8 cellular contexts compared by ENCODE assay signal in the genomic region with DNA sequence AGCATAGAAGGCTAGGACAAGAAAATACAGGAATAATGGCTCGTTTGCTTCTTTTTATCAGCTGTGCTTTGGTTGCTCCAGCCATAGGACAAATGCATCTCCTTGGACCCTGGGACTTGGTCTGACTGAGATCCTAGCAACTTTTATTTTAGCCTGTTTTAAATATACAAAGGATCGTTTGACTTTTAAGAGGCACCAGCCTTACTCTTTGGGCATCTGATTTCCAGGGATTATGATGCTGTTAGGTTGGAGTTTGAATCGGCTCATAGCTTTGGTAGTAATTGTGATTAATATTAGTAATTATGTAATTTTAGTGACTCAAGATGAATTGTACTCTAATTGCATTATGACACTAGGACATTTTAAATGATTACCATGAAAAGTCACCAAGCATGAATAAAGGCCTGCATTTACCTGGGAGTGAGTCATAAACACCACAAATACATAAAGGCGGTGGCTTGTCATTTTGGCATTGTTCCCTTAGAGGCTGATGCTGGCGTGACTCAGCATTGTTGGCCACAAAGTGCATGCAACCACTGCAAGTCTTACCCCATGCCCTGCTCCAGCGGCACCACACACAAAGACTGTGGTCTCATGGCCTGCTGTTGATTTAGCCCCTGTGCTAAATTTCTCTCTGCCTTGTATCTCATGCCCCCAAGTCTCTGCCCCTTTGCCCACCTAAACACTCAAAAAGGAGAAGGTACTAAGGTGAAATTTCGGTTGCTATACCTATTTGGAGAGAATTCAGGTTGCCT. TPM values are rescaled to one million over a fixed set of nuclear protein-coding genes. Genes with fewer than 3 reads are reported as not detected.
DNase-seq lines count a peak whose midpoint lies in the region; ATAC-seq, FAIRE-seq and TF ChIP-seq lines count a peak whose summit lies in the region.

No MANE protein-coding gene starts in this region.

- H3K4me3 ChIP-seq in endothelial cell of umbilical vein (replicated peaks in 1 of 3; ENCODE audit: insufficient read depth in 1 of 3, low read depth in 1 of 3, low read length in 3 of 3) (no peak overlapping the region), parathyroid adenoma (ENCODE audit: low read depth, low read length) (no peak overlapping the region), uterus (no peak overlapping the region)

- DNase-seq in activated gamma-delta T cell treated with Interleukin-2 at 50 U/mL for 16 hours (peak; percentile 56), activated gamma-delta T cell (lab: John Stamatoyannopoulos, UW) (no peak), NCI-H2107 treated with DMSO at 0.1 percent for 48 hours (lab: John Stamatoyannopoulos, UW; ENCODE audit: unreplicated experiment) (peak; percentile 76), endothelial cell of umbilical vein (ENCODE audit: low read depth, low spot score) (peak; percentile 88), uterus (peak; percentile 17 to 37)
- peak; percentile 20 for DNase-seq in activated CD4-positive, alpha-beta T cell treated with anti-CD3 and anti-CD28 coated beads, Interleukin-2, amount 50 U/mL, for 1 hour

- no peak for TF ChIP-seq CTCF in endothelial cell of umbilical vein (IDR thresholded peaks at IDR 0.05; ENCODE audit: extremely low read depth in 1 of 2, insufficient read depth in 1 of 2, low read depth in 1 of 2, low read length in 2 of 2)
- no peak for TF ChIP-seq CTCF in parathyroid adenoma (IDR thresholded peaks at IDR 0.05)
- TF ChIP-seq CTCF in uterus (IDR thresholded peaks at IDR 0.05) = no peak

- no TSS peak for BruUV-seq in endothelial cell of umbilical vein (replicated peaks; lab: Mats Ljungman, UMichigan)

- H3K9me1 ChIP-seq in endothelial cell of umbilical vein (replicated peaks; ENCODE audit: control insufficient read depth, extremely low read depth, insufficient read depth, low read length) = no peaks in the 10 kb centered on the region

- peaks cover 21% of the 10 kb centered on the region for H3K4me1 ChIP-seq in endothelial cell of umbilical vein (ENCODE audit: control insufficient read depth, extremely low read depth, insufficient read depth, low read length)
- H3K4me1 ChIP-seq in parathyroid adenoma = no peaks in the 10 kb centered on the region
- no peaks in the 10 kb centered on the region for H3K4me1 ChIP-seq in uterus

- no peaks in the 10 kb centered on the region for H4K20me1 ChIP-seq in endothelial cell of umbilical vein (replicated peaks; ENCODE audit: control insufficient read depth, extremely low read depth, insufficient read depth, low read length)

- FAIRE-seq in endothelial cell of umbilical vein (lab: Jason Lieb, UNC) = peak; percentile 95

- no peak for TF ChIP-seq POLR2A in endothelial cell of umbilical vein (IDR thresholded peaks at IDR 0.05; ENCODE audit: low read depth, low read length)
- no peak for TF ChIP-seq POLR2A in uterus (IDR thresholded peaks at IDR 0.05)

- H3K36me3 ChIP-seq in endothelial cell of umbilical vein (ENCODE audit: control insufficient read depth in 2 of 2, extremely low read depth in 1 of 2, insufficient read depth in 2 of 2, low read length in 2 of 2) (no peaks in the 10 kb centered on the region), parathyroid adenoma (ENCODE audit: control insufficient read depth, insufficient read depth, low read length) (no peaks in the 10 kb centered on the region), uterus (no peaks in the 10 kb centered on the region)

- peak overlapping the region; percentile 39 for H3K27ac ChIP-seq in endothelial cell of umbilical vein (ENCODE audit: insufficient read depth, low read depth, low read length)
- peak overlapping the region; percentile 32 for H3K27ac ChIP-seq in parathyroid adenoma
- no peak overlapping the region for H3K27ac ChIP-seq in uterus

- H3K9ac ChIP-seq in endothelial cell of umbilical vein (replicated peaks; ENCODE audit: extremely low read depth, insufficient read depth, low read length) = peak overlapping the region; percentile 40
- no peak overlapping the region for H3K9ac ChIP-seq in parathyroid adenoma

- H3K9me3 ChIP-seq in endothelial cell of umbilical vein (replicated peaks; ENCODE audit: control insufficient read depth, insufficient read depth, low read length) (no peaks in the 10 kb centered on the region), parathyroid adenoma (ENCODE audit: control insufficient read depth, low read length) (no peaks in the 10 kb centered on the region), uterus (no peaks in the 10 kb centered on the region)

- ATAC-seq in HG02973 (IDR thresholded peaks at IDR 0.05; ENCODE audit: unreplicated experiment) = peak; percentile 93

- H3K27me3 ChIP-seq in endothelial cell of umbilical vein (ENCODE audit: control insufficient read depth in 2 of 2, insufficient read depth in 2 of 2, low read length in 2 of 2) (no peaks in the 10 kb centered on the region), parathyroid adenoma (ENCODE audit: control insufficient read depth, insufficient read depth, low read length) (no peaks in the 10 kb centered on the region), uterus (no peaks in the 10 kb centered on the region)

- dilution Hi-C loops in endothelial cell of umbilical vein (cut with MboI; ENCODE audit: extremely low pct_ligation_motif_present, low sequenced_read_pairs) = no loop called here

- no peak overlapping the region for H2AFZ ChIP-seq in endothelial cell of umbilical vein (ENCODE audit: low read depth, low read length)
- H2AFZ ChIP-seq in parathyroid adenoma = no peak overlapping the region

- no peaks in the 10 kb centered on the region for H3K79me2 ChIP-seq in endothelial cell of umbilical vein (ENCODE audit: control insufficient read depth, insufficient read depth, low read length)
- H3K79me2 ChIP-seq in parathyroid adenoma = no peaks in the 10 kb centered on the region

- POLR2A ChIA-PET in endothelial cell of umbilical vein (lab: Charles Lee) = no interaction called here

- H3K4me2 ChIP-seq in endothelial cell of umbilical vein (ENCODE audit: insufficient read depth, low read length) (no peak overlapping the region), parathyroid adenoma (ENCODE audit: low read length) (no peak overlapping the region)

- intact Hi-C loops in endothelial cell of umbilical vein (cut with micrococcal nuclease) (loop anchor here (1.0 kb wide), 1 partner anchor 12 kb away; a partner anchor contains a TSS), uterus (cut with DNase I; ENCODE audit: low total_unique reads) (no loop called here)

- CTCF ChIA-PET in endothelial cell of umbilical vein (lab: Charles Lee) = interaction anchor here (0.7 to 1.2 kb wide), 3 partner anchors 10 to 97 kb away, joined by 3 to 5 read pairs (median 4); no protein-coding TSS in a partner anchor

TF ChIP-seq in endothelial cell of umbilical vein, 7 proteins besides CTCF, POLR2A, EP300 and RAD21:
- TF ChIP-seq POLR2AphosphoS5 (IDR thresholded peaks at IDR 0.05; ENCODE audit: insufficient read depth, low read depth, low read length) (peak; percentile 61), EZH2 (IDR thresholded peaks at IDR 0.05; ENCODE audit: borderline replicate concordance, low read depth, low read length, severe bottlenecking) (no peak), FOS (IDR thresholded peaks at IDR 0.05; ENCODE audit: borderline replicate concordance, insufficient read depth, low read length) (peak; percentile 97), JUN (IDR thresholded peaks at IDR 0.05; ENCODE audit: borderline replicate concordance, insufficient read depth, insufficient read length, low read depth) (peak; percentile 76)
TF ChIP-seq in endothelial cell of umbilical vein: peak in this region for 3.

RNA-seq across cellular contexts. Expression of a gene that starts 12.4 kb away (rescaled TPM):
- total RNA-seq in endothelial cell of umbilical vein = 2.1 and 3.1 TPM in 2 replicates
- polyA plus RNA-seq in endothelial cell of umbilical vein = 0.21 and 0.36 TPM in 2 replicates
- 0.35 and 0.52 TPM in 2 replicates for polyA plus RNA-seq in endothelial cell of umbilical vein (2011; cell fraction: cytosol; rRNA removed)
- polyA plus RNA-seq in endothelial cell of umbilical vein (2011; cell fraction: nucleus; rRNA removed) = 0.46 and 0.58 TPM in 2 replicates
- polyA plus RNA-seq in endothelial cell of umbilical vein (2012) = 5.0 and 11.7 TPM in 2 replicates
- 0.75 and 4.4 TPM in 2 replicates for polyA minus RNA-seq in endothelial cell of umbilical vein
- polyA minus RNA-seq in endothelial cell of umbilical vein (2011; cell fraction: cytosol; rRNA and poly(A)+ RNA removed) = 0.82 TPM
- polyA minus RNA-seq in endothelial cell of umbilical vein (2011; cell fraction: nucleus; rRNA and poly(A)+ RNA removed) = 2.0 TPM in 1 of 2 replicates, not detected in the other
- 1 to 10 TPM; 3.8 to 8.1 (median 4.7) TPM for total RNA-seq in uterus

Comparison
In these comparisons a context has a peak if more than half of its experiments do, and no peak if none do; other contexts are left out.
1. H3K27ac ChIP-seq: peak in endothelial cell of umbilical vein (single experiment) and parathyroid adenoma (single experiment); none in uterus (0 of 2).